In the genomic region with DNA sequence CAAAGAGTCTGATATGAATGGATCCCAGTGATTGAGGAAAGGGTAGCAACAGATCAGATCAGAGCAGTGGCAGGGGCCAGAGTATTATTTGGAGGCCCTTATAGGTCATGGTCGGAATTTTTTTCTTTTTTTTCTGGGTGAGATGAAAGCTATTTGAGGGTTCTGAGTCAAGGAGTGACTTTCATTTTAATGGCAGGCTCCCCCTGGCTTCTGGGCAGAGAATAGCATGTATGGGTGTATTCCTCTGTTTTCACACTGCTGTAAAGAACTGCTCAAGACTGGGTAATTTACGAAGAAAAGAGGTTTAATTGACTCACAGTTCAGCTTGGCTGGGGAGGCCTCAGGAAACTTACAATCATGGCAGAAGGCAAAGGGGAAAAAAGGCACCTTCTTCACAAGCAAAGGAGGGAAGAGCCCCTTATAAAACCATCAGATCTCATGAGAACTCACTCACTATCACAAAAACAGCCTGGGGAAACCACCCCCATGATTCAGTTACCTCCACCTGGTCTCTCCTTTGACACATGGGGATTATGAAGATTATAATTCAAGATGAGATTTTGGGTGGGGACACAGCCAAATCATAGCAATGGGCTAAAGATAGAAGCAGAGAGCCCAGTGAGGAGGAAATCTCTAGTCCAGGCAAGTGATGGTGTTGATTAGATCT, we compare ENCODE assay signal across 8 cellular contexts. TPM values are rescaled to one million over a fixed set of nuclear protein-coding genes. Genes with fewer than 3 reads are reported as not detected.
DNase-seq lines count a peak whose midpoint lies in the region; ATAC-seq, FAIRE-seq and TF ChIP-seq lines count a peak whose summit lies in the region.

No MANE protein-coding gene starts in this region.

- peak; percentile 51 for ATAC-seq in stimulated activated naive CD8-positive, alpha-beta T cell treated with anti-CD3 and anti-CD28 coated beads, Interleukin-15, amount 100 ng/mL, for 72 hours

- TF ChIP-seq CTCF in GM12872 (IDR thresholded peaks at IDR 0.05; ENCODE audit: insufficient read depth, low read depth, low read length) (peak; percentile 73), NB4 (IDR thresholded peaks at IDR 0.05; ENCODE audit: low read depth, low read length) (peak; percentile 66)

- DNase-seq in NB4 (ENCODE audit: low read depth) (peak; percentile 43), immature natural killer cell (peak in 1 of 3 donors; percentile 27), NCI-H446 treated with DMSO at 0.1 percent for 48 hours (lab: John Stamatoyannopoulos, UW) (no peak), COR-L47 (lab: John Stamatoyannopoulos, UW) (no peak), RCC 7860 (ENCODE audit: low spot score) (no peak)
- peak; percentile 30 for DNase-seq in activated T-helper 2 cell treated with anti-CD3 and anti-CD28 coated beads, Interferon-gamma antibody, Interleukin-2, Interleukin-4, amounts not matched to agents 10 μg/mL and 5 μg/mL and 100 μg/mL, durations not matched to agents 14 hours and 24 hours and 36 hours (ENCODE audit: low spot score)
- DNase-seq in stimulated activated naive CD8-positive, alpha-beta T cell treated with anti-CD3 and anti-CD28 coated beads, Interleukin-15, amount 100 ng/mL, for 72 hours, result peak; percentile 36 to 47

- TF ChIP-seq POLR2A in NB4 (IDR thresholded peaks at IDR 0.05; ENCODE audit: extremely low read depth, insufficient read length), result no peak

- H3K36me3 Mint-ChIP-seq in activated T-helper 2 cell treated with anti-CD3 and anti-CD28 coated beads, Interferon-gamma antibody, Interleukin-2, Interleukin-4, amounts not matched to agents 10 μg/mL and 5 μg/mL and 100 μg/mL, durations not matched to agents 14 hours and 24 hours and 36 hours (ENCODE audit: low read depth), result peaks cover 21% of the 10 kb centered on the region
- peaks cover 14 to 36% (median 33%) of the 10 kb centered on the region in 3 donors for H3K36me3 Mint-ChIP-seq in immature natural killer cell

- intact Hi-C loops in activated T-helper 2 cell treated with anti-CD3 and anti-CD28 coated beads, Interferon-gamma antibody, Interleukin-2, Interleukin-4, amounts not matched to agents 10 μg/mL and 5 μg/mL and 100 μg/mL, durations not matched to agents 14 hours and 24 hours and 36 hours (cut with micrococcal nuclease), result loop anchor here (1.0 kb wide), 1 partner anchor 62 kb away; no protein-coding TSS in a partner anchor

- peaks cover 30% of the 10 kb centered on the region for H3K4me1 Mint-ChIP-seq in activated T-helper 2 cell treated with anti-CD3 and anti-CD28 coated beads, Interferon-gamma antibody, Interleukin-2, Interleukin-4, amounts not matched to agents 10 μg/mL and 5 μg/mL and 100 μg/mL, durations not matched to agents 14 hours and 24 hours and 36 hours (ENCODE audit: low read depth)
- H3K4me1 Mint-ChIP-seq in immature natural killer cell, result peaks cover 39 to 58% of the 10 kb centered on the region in 2 donors
- peaks cover 60% of the 10 kb centered on the region for H3K4me1 Mint-ChIP-seq in stimulated activated naive CD8-positive, alpha-beta T cell treated with anti-CD3 and anti-CD28 coated beads, Interleukin-15, amount 100 ng/mL, for 72 hours

- no peaks in the 10 kb centered on the region for H3K9me3 Mint-ChIP-seq in activated T-helper 2 cell treated with anti-CD3 and anti-CD28 coated beads, Interferon-gamma antibody, Interleukin-2, Interleukin-4, amounts not matched to agents 10 μg/mL and 5 μg/mL and 100 μg/mL, durations not matched to agents 14 hours and 24 hours and 36 hours
- H3K9me3 Mint-ChIP-seq in immature natural killer cell, result no peaks in the 10 kb centered on the region
- H3K9me3 Mint-ChIP-seq in stimulated activated naive CD8-positive, alpha-beta T cell treated with anti-CD3 and anti-CD28 coated beads, Interleukin-15, amount 100 ng/mL, for 72 hours, result no peaks in the 10 kb centered on the region

- FAIRE-seq in RCC 7860 (lab: Jason Lieb, UNC), result no peak

- H3K4me3 ChIP-seq in NB4 (ENCODE audit: low read depth, low read length), result no peak overlapping the region

- H3K27ac Mint-ChIP-seq in activated T-helper 2 cell treated with anti-CD3 and anti-CD28 coated beads, Interferon-gamma antibody, Interleukin-2, Interleukin-4, amounts not matched to agents 10 μg/mL and 5 μg/mL and 100 μg/mL, durations not matched to agents 14 hours and 24 hours and 36 hours, result peak overlapping the region; percentile 63
- H3K27ac Mint-ChIP-seq in immature natural killer cell, result peak overlapping the region in 5 of 6 donors; percentile 18 to 43 (median 21)
- peak overlapping the region in 1 of 2 donors; percentile 45 for H3K27ac Mint-ChIP-seq in stimulated activated naive CD8-positive, alpha-beta T cell treated with anti-CD3 and anti-CD28 coated beads, Interleukin-15, amount 100 ng/mL, for 72 hours

- no peak overlapping the region for H3K4me3 Mint-ChIP-seq in activated T-helper 2 cell treated with anti-CD3 and anti-CD28 coated beads, Interferon-gamma antibody, Interleukin-2, Interleukin-4, amounts not matched to agents 10 μg/mL and 5 μg/mL and 100 μg/mL, durations not matched to agents 14 hours and 24 hours and 36 hours (ENCODE audit: low read depth)
- no peak overlapping the region for H3K4me3 Mint-ChIP-seq in immature natural killer cell
- peak overlapping the region in 1 of 2 donors; percentile 9 for H3K4me3 Mint-ChIP-seq in stimulated activated naive CD8-positive, alpha-beta T cell treated with anti-CD3 and anti-CD28 coated beads, Interleukin-15, amount 100 ng/mL, for 72 hours

- no peaks in the 10 kb centered on the region for H3K27me3 Mint-ChIP-seq in activated T-helper 2 cell treated with anti-CD3 and anti-CD28 coated beads, Interferon-gamma antibody, Interleukin-2, Interleukin-4, amounts not matched to agents 10 μg/mL and 5 μg/mL and 100 μg/mL, durations not matched to agents 14 hours and 24 hours and 36 hours (ENCODE audit: low read depth)
- H3K27me3 Mint-ChIP-seq in immature natural killer cell (ENCODE audit: low read depth in 3 of 3), result peaks cover 0 to 3% (median 0%) of the 10 kb centered on the region in 3 donors
- no peaks in the 10 kb centered on the region for H3K27me3 Mint-ChIP-seq in stimulated activated naive CD8-positive, alpha-beta T cell treated with anti-CD3 and anti-CD28 coated beads, Interleukin-15, amount 100 ng/mL, for 72 hours

RNA-seq across cellular contexts. Expression of gene SLC6A16, which starts 3.0 kb away (rescaled TPM):
- total RNA-seq in activated T-helper 2 cell treated with anti-CD3 and anti-CD28 coated beads, Interferon-gamma antibody, Interleukin-2, Interleukin-4, amounts not matched to agents 10 μg/mL and 5 μg/mL and 100 μg/mL, durations not matched to agents 14 hours and 24 hours and 36 hours, result 1.3 and 2.2 TPM in 2 replicates
- polyA plus RNA-seq in immature natural killer cell, result 1 to 10 TPM; 3.0 to 9.0 (median 4.4) TPM

RNA-seq across cellular contexts. Expression of gene CD37, which starts 7.2 kb away (rescaled TPM):
- total RNA-seq in activated T-helper 2 cell treated with anti-CD3 and anti-CD28 coated beads, Interferon-gamma antibody, Interleukin-2, Interleukin-4, amounts not matched to agents 10 μg/mL and 5 μg/mL and 100 μg/mL, durations not matched to agents 14 hours and 24 hours and 36 hours, result 141 TPM in 2 replicates
- 100 to 1,000 TPM; 104 to 179 (median 106) TPM for polyA plus RNA-seq in immature natural killer cell

RNA-seq across cellular contexts. Expression of gene TEAD2, which starts 34.2 kb away (rescaled TPM):
- not detected in 2 replicates for total RNA-seq in activated T-helper 2 cell treated with anti-CD3 and anti-CD28 coated beads, Interferon-gamma antibody, Interleukin-2, Interleukin-4, amounts not matched to agents 10 μg/mL and 5 μg/mL and 100 μg/mL, durations not matched to agents 14 hours and 24 hours and 36 hours
- polyA plus RNA-seq in immature natural killer cell, result not detected

RNA-seq across cellular contexts. Expression of gene DKKL1, which starts 35.7 kb away (rescaled TPM):
- total RNA-seq in activated T-helper 2 cell treated with anti-CD3 and anti-CD28 coated beads, Interferon-gamma antibody, Interleukin-2, Interleukin-4, amounts not matched to agents 10 μg/mL and 5 μg/mL and 100 μg/mL, durations not matched to agents 14 hours and 24 hours and 36 hours, result not detected in 2 replicates
- polyA plus RNA-seq in immature natural killer cell, result not detected

Comparison
In these comparisons a context has a peak if more than half of its experiments do, and no peak if none do; other contexts are left out.
1. DNase-seq: peak in NB4 (single experiment), activated T-helper 2 cell treated with anti-CD3 and anti-CD28 coated beads, Interferon-gamma antibody, Interleukin-2, Interleukin-4, amounts not matched to agents 10 μg/mL and 5 μg/mL and 100 μg/mL, durations not matched to agents 14 hours and 24 hours and 36 hours (single experiment) and stimulated activated naive CD8-positive, alpha-beta T cell treated with anti-CD3 and anti-CD28 coated beads, Interleukin-15, amount 100 ng/mL, for 72 hours (2 of 2); none in NCI-H446 treated with DMSO at 0.1 percent for 48 hours (single experiment), COR-L47 (single experiment) and RCC 7860 (single experiment).